17 cellular contexts compared by ENCODE assay signal in the genomic region with DNA sequence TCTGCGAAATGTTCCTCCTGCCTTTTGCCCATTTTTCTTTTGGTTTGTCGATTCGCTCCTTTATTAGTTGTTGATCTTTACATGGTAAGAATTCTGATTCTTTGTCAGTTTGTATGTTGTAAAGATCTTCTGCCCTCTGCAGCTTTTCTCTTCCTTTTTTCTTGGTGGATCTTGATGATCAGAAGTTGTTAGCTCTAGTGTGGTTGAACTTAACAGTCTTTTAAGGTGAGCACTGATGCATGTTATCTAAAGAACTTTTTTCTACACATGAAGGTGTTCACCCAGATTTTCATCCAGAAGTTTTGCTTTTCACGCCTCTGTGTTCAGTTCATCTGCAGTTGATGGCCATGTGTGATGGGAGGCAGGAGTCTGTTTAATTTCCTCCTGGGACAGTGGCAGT.
"Had no signal": no experiment of that assay in that cellular context is flagged by ENCODE, and none has a peak within 500 bp of the region (broad histone marks: within the 10 kb centered on the region; RNA-seq: fewer than 3 reads in every experiment).

No MANE protein-coding gene starts in this region.

- H3K4me3 ChIP-seq: ascending aorta, coronary artery, gastrocnemius medialis, lower lobe of right lung, prostate gland, right atrium auricular region, testis had no signal

- DNase-seq: activated CD4-positive, alpha-beta T cell treated with anti-CD3 and anti-CD28 coated beads, Interleukin-2, amount 50 U/mL, for 1 hour; activated naive CD4-positive, alpha-beta T cell treated with anti-CD3 and anti-CD28 coated beads for 36 hours; gastrocnemius medialis; lower lobe of right lung; occipital lobe; stimulated activated CD4-positive, alpha-beta T cell treated with anti-CD3 and anti-CD28 coated beads, Interleukin-2, amount 100 ng/mL, for 24 hours; T-helper 2 cell; testis had no signal

- H3K4me3 Mint-ChIP-seq: activated naive CD4-positive, alpha-beta T cell treated with anti-CD3 and anti-CD28 coated beads for 36 hours; mesothelial cell of epicardium; nephron; type B pancreatic cell had no signal

- H3K4me1 Mint-ChIP-seq: nephron had no signal

- H3K4me1 ChIP-seq: ascending aorta, lower lobe of right lung, prostate gland, testis had no signal

- H3K9me3 Mint-ChIP-seq: activated naive CD4-positive, alpha-beta T cell treated with anti-CD3 and anti-CD28 coated beads for 36 hours; activated T-helper 2 cell treated with anti-CD3 and anti-CD28 coated beads, Interferon-gamma antibody, Interleukin-2, Interleukin-4, amounts not matched to agents 10 μg/mL and 5 μg/mL and 100 μg/mL, durations not matched to agents 14 hours and 24 hours and 36 hours; mesothelial cell of epicardium; nephron; type B pancreatic cell had no signal

- H3K27me3 Mint-ChIP-seq: type B pancreatic cell had no signal

- H3K27ac Mint-ChIP-seq: activated naive CD4-positive, alpha-beta T cell treated with anti-CD3 and anti-CD28 coated beads for 36 hours; activated T-helper 2 cell treated with anti-CD3 and anti-CD28 coated beads, Interferon-gamma antibody, Interleukin-2, Interleukin-4, amounts not matched to agents 10 μg/mL and 5 μg/mL and 100 μg/mL, durations not matched to agents 14 hours and 24 hours and 36 hours; mesothelial cell of epicardium; nephron; type B pancreatic cell had no signal

- ATAC-seq: gastrocnemius medialis, lower lobe of right lung had no signal

- H3K27me3 ChIP-seq: ascending aorta, gastrocnemius medialis, right atrium auricular region, testis had no signal

- H3K9me3 ChIP-seq: ascending aorta, gastrocnemius medialis, lower lobe of right lung, prostate gland, right atrium auricular region, testis had no signal

- FAIRE-seq: keratinocyte had no signal

- H3K27ac ChIP-seq: ascending aorta, coronary artery, gastrocnemius medialis, prostate gland, right atrium auricular region, testis had no signal

- H3K36me3 ChIP-seq: prostate gland, right atrium auricular region had no signal
